Comparison of ENCODE assay signal across 10 cellular contexts in the genomic region with DNA sequence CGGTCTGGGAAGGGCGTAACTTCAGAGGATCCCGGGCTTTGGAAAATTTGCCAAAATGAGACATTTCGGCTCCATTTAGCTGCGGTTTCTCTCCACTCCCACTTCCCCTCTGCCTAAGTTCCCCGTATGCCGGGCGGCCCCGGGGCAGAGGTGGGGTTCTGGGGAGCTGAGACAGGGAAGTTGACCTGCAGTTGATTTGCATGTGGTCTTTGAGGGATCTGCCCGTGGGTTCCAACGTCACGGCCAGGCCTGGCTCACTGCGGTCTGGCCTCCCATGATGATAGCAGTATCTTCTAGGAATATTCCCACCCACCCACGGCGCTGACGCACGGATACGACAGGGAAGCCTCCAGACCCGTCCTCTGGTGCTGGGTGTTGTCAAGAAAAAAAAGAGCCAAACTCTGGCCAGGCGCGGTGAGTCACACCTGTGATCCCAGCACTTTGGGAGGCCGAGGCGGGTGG. TPM values are rescaled to one million over a fixed set of nuclear protein-coding genes. Genes with fewer than 3 reads are reported as not detected.
A peak's percentile ranks its signal among the peaks of the same experiment; 100 is the strongest.
DNase-seq lines count a peak whose midpoint lies in the region; ATAC-seq and TF ChIP-seq lines count a peak whose summit lies in the region.
"Had no signal": no experiment of that assay in that cellular context is flagged by ENCODE, and none has a peak within 500 bp of the region (broad histone marks: within the 10 kb centered on the region; RNA-seq: fewer than 3 reads in every experiment).

No MANE protein-coding gene starts in this region.

- H3K27ac ChIP-seq in OCI-LY7 (ENCODE audit: low read depth, low read length, poor library complexity, severe bottlenecking), result no peak overlapping the region

- CTCF ChIA-PET in OCI-LY7 (lab: Charles Lee; ENCODE audit: unreplicated experiment), result no interaction called here

- POLR2A ChIA-PET in OCI-LY7 (lab: Charles Lee), result no interaction called here

- H4K20me1 ChIP-seq in OCI-LY7 (ENCODE audit: insufficient read depth, low read length), result no peaks in the 10 kb centered on the region

- H3K4me1 ChIP-seq in OCI-LY7 (ENCODE audit: insufficient read depth, low read length, poor library complexity, severe bottlenecking), result no peaks in the 10 kb centered on the region

- DNase-seq in AML-193 (lab: John Stamatoyannopoulos, UW) (peak; percentile 42 to 51), RPMI8226 (peak; percentile 86), left colon (peak; percentile 44 to 61), DMS153 (lab: John Stamatoyannopoulos, UW) (no peak), kidney glomerular epithelial cell (lab: John Stamatoyannopoulos, UW) (no peak), OCI-LY7 (ENCODE audit: low spot score) (no peak), NCI-H510A treated with DMSO at 0.1 percent for 48 hours (lab: John Stamatoyannopoulos, UW) (no peak)
- DNase-seq: mammary epithelial cell had no signal

- no peak overlapping the region for H3K4me2 ChIP-seq in OCI-LY7 (ENCODE audit: low read length)

- H3K4me3 ChIP-seq in OCI-LY7 (ENCODE audit: low read depth, low read length, poor library complexity, severe bottlenecking), result no peak overlapping the region

- no TSS peak for BruUV-seq in OCI-LY7 (replicated peaks; lab: Mats Ljungman, UMichigan)

- intact Hi-C loops in left colon (cut with DNase I, micrococcal nuclease), result no loop called here
- intact Hi-C loops in OCI-LY7 (cut with micrococcal nuclease; ENCODE audit: unreplicated experiment), result no loop called here

- no peak overlapping the region for H2AFZ ChIP-seq in OCI-LY7 (ENCODE audit: low read length)

- no peaks in the 10 kb centered on the region for H3K79me2 ChIP-seq in OCI-LY7 (ENCODE audit: insufficient read depth, low read depth, low read length)

- no peaks in the 10 kb centered on the region for H3K9me3 ChIP-seq in OCI-LY7 (ENCODE audit: low read length)

- ATAC-seq in GM21367 (IDR thresholded peaks at IDR 0.05; ENCODE audit: unreplicated experiment) (peak; percentile 88), left colon (no peak)

- TF ChIP-seq CTCF in OCI-LY7 (conservative IDR thresholded peaks at IDR 0.05; ENCODE audit: low read length), result no peak

- H3K36me3 ChIP-seq in OCI-LY7 (ENCODE audit: insufficient read depth, low read length), result no peaks in the 10 kb centered on the region

- no peaks in the 10 kb centered on the region for H3K9me2 ChIP-seq in OCI-LY7 (ENCODE audit: insufficient read depth, low read length)

RNA-seq across cellular contexts. Expression of a gene that starts 27.3 kb away (rescaled TPM):
- total RNA-seq in left colon (under 1 TPM; 0.18 to 0.28 TPM), OCI-LY7 (2022) (0.80 and 1.2 TPM in 2 replicates)
- 1.0 and 3.3 TPM in 2 replicates for total RNA-seq in OCI-LY7 (2014; rRNA removed; shearing (Covaris generic))
- total RNA-seq: astrocyte, mammary epithelial cell had no signal

RNA-seq across cellular contexts. Expression of a gene that starts 28.9 kb away (rescaled TPM):
- total RNA-seq in left colon (1 to 10 TPM; 1.6 to 4.8 TPM), OCI-LY7 (2022) (not detected in 2 replicates)
- not detected in 2 replicates for total RNA-seq in OCI-LY7 (2014; rRNA removed; shearing (Covaris generic))
- total RNA-seq: mammary epithelial cell had no signal

Comparison
In these comparisons a context has a peak if more than half of its experiments do, and no peak if none do; other contexts are left out.
1. DNase-seq: peak in AML-193 (2 of 2), RPMI8226 (single experiment) and left colon (2 of 2); none in DMS153 (single experiment), kidney glomerular epithelial cell (single experiment), OCI-LY7 (single experiment) and NCI-H510A treated with DMSO at 0.1 percent for 48 hours (single experiment).